In genomic region chr5:89065919-89066318, GRCh38 we compare ENCODE assay signal across 11 cellular contexts.
DNase-seq lines count a peak whose midpoint lies in the region; ATAC-seq, FAIRE-seq and TF ChIP-seq lines count a peak whose summit lies in the region.
"Had no signal": no experiment of that assay in that cellular context is flagged by ENCODE, and none has a peak within 500 bp of the region (broad histone marks: within the 10 kb centered on the region; RNA-seq: fewer than 3 reads in every experiment).

No MANE protein-coding gene starts in this region.

- intact Hi-C loops in Right ventricle myocardium inferior (cut with DNase I), result no loop called here

- ATAC-seq in GM18520 (IDR thresholded peaks at IDR 0.05; ENCODE audit: unreplicated experiment), result peak; percentile 54
- ATAC-seq in GM21515 (IDR thresholded peaks at IDR 0.05; ENCODE audit: unreplicated experiment), result peak; percentile 61
- ATAC-seq in HG03108 (IDR thresholded peaks at IDR 0.05; ENCODE audit: unreplicated experiment), result peak; percentile 74
- ATAC-seq in HG03457 (IDR thresholded peaks at IDR 0.05; ENCODE audit: unreplicated experiment), result no peak
- ATAC-seq in WTC11, result no peak
- no peak for ATAC-seq in Right ventricle myocardium inferior

- no peak for TF ChIP-seq EP300 in H1 (IDR thresholded peaks at IDR 0.05; ENCODE audit: borderline replicate concordance in 1 of 2, low read depth in 2 of 2, low read length in 2 of 2)

- H2AFZ ChIP-seq in H1 (ENCODE audit: low read length), result peak overlapping the region; percentile 42; the same call in 1 of the 2 replicates

- no peaks in the 10 kb centered on the region for H3K36me3 Mint-ChIP-seq in WTC11

- no peaks in the 10 kb centered on the region for H3K79me1 ChIP-seq in H1 (ENCODE audit: low read depth, low read length)

- no peak overlapping the region for H2BK20ac ChIP-seq in H1 (ENCODE audit: low read length)

- DNase-seq in H1 (ENCODE audit: low read depth in 1 of 2, low spot score in 2 of 2) (no peak), LoVo (ENCODE audit: low spot score) (no peak), WTC11 (ENCODE audit: low spot score) (no peak), Right ventricle myocardium inferior (ENCODE audit: missing footprints) (no peak)
- DNase-seq: Caco-2, NCI-H226 had no signal

- TF ChIP-seq RAD21 in H1 (IDR thresholded peaks at IDR 0.05 in 1 of 2, conservative IDR thresholded peaks at IDR 0.05 in 1 of 2; ENCODE audit: low read depth in 2 of 2, low read length in 2 of 2), result no peak

- no peak overlapping the region for H3K4me3 ChIP-seq in H1 (ENCODE audit: extremely low read depth in 1 of 4, insufficient read depth in 2 of 4, low read depth in 3 of 4, low read length in 4 of 4)

- no peak overlapping the region for H3K27ac ChIP-seq in H1 (ENCODE audit: low read depth, low read length)

- H3K18ac ChIP-seq in H1 (ENCODE audit: extremely low read depth, low read length), result no peak overlapping the region; the same call in 1 of the 2 replicates

- H3K27ac Mint-ChIP-seq in WTC11, result no peak overlapping the region
- H3K27ac Mint-ChIP-seq: IgD-negative memory B cell had no signal

- H3K4ac ChIP-seq in H1 (replicated peaks; ENCODE audit: insufficient read length, low read depth, low read length), result no peak overlapping the region

- TF ChIP-seq CTCF in H1 (IDR thresholded peaks at IDR 0.05; ENCODE audit: control extremely low read depth in 1 of 3, insufficient read depth in 1 of 3, low read depth in 1 of 3, low read length in 3 of 3) (no peak), WTC11 (IDR thresholded peaks at IDR 0.05) (no peak)

- H3K36me3 ChIP-seq in H1 (ENCODE audit: control insufficient read depth in 2 of 4, insufficient read depth in 4 of 4, low read length in 3 of 4), result no peaks in the 10 kb centered on the region

- no peak overlapping the region for H2BK15ac ChIP-seq in H1 (ENCODE audit: low read length)

- no peaks in the 10 kb centered on the region for H3K9me3 Mint-ChIP-seq in WTC11
- H3K9me3 Mint-ChIP-seq: IgD-negative memory B cell had no signal

- H3K4me1 Mint-ChIP-seq in WTC11, result peaks cover 6% of the 10 kb centered on the region

- H4K20me1 ChIP-seq in H1 (replicated peaks in 1 of 2; ENCODE audit: control insufficient read depth in 1 of 2, insufficient read depth in 2 of 2, low read length in 2 of 2), result no peaks in the 10 kb centered on the region

- no peak for TF ChIP-seq POLR2A in H1 (IDR thresholded peaks at IDR 0.05; ENCODE audit: control extremely low read depth in 1 of 2, low read depth in 2 of 2, low read length in 2 of 2)

- H4K8ac ChIP-seq in H1 (ENCODE audit: extremely low read depth, insufficient read depth, low read length), result no peak overlapping the region

- no peak overlapping the region for H2BK120ac ChIP-seq in H1 (replicated peaks; ENCODE audit: low read depth, low read length)

- CTCF ChIA-PET in H1 (lab: Charles Lee; ENCODE audit: partially characterized antibody) (interaction anchor here (1.2 kb wide), 1 partner anchor 9 kb away, joined by 3 read pairs; no protein-coding TSS in a partner anchor), WTC11 (lab: Charles Lee) (interaction anchor here (0.6 kb wide), 1 partner anchor 218 kb away, joined by 4 read pairs; no protein-coding TSS in a partner anchor)

- no peak overlapping the region for H4K5ac ChIP-seq in H1 (ENCODE audit: insufficient read length, low read depth, low read length)

- FAIRE-seq in H1 (lab: Jason Lieb, UNC), result no peak

- no peak overlapping the region for H3K14ac ChIP-seq in H1 (ENCODE audit: insufficient read length)

- no peak overlapping the region for H3K23ac ChIP-seq in H1 (ENCODE audit: insufficient read length)

- H2BK5ac ChIP-seq in H1 (ENCODE audit: low read depth, low read length), result no peak overlapping the region

- H3K9ac ChIP-seq in H1 (replicated peaks in 1 of 4; ENCODE audit: extremely low read depth in 1 of 4, low read depth in 3 of 4, low read length in 3 of 4), result no peak overlapping the region

- H3K4me3 Mint-ChIP-seq in WTC11, result no peak overlapping the region
- H3K4me3 Mint-ChIP-seq: IgD-negative memory B cell had no signal

- no peaks in the 10 kb centered on the region for H3K23me2 ChIP-seq in H1 (ENCODE audit: low read depth, low read length)

- H3K79me2 ChIP-seq in H1 (ENCODE audit: control insufficient read depth in 1 of 2, insufficient read depth in 2 of 2, low read length in 2 of 2), result no peaks in the 10 kb centered on the region

- POLR2A ChIA-PET in H1 (lab: Charles Lee; ENCODE audit: partially characterized antibody), result interaction anchor here (1.0 kb wide), 1 partner anchor 9 kb away, joined by 3 read pairs; no protein-coding TSS in a partner anchor
- POLR2A ChIA-PET in WTC11 (lab: Charles Lee), result no interaction called here

- no peak overlapping the region for H3K56ac ChIP-seq in H1 (replicated peaks; ENCODE audit: insufficient read length, low read depth, low read length)

- H3K4me1 ChIP-seq in H1 (replicated peaks in 1 of 4; ENCODE audit: control insufficient read depth in 3 of 4, insufficient read depth in 4 of 4, low read length in 3 of 4), result peaks cover 0 to 3% (median 0%) of the 10 kb centered on the region in 4 experiments; a peak in 1 of 7 replicates
- H3K4me1 ChIP-seq: Caco-2 had no signal

- no peaks in the 10 kb centered on the region for H3K9me3 ChIP-seq in H1 (ENCODE audit: insufficient read depth in 2 of 2, low read depth in 1 of 2, low read length in 1 of 2)
- H3K9me3 ChIP-seq: Caco-2 had no signal

- H2BK12ac ChIP-seq in H1 (ENCODE audit: low read depth, low read length), result no peak overlapping the region

- no peaks in the 10 kb centered on the region for H3K27me3 Mint-ChIP-seq in WTC11 (ENCODE audit: low read depth)
- H3K27me3 Mint-ChIP-seq: IgD-negative memory B cell had no signal

- no peak overlapping the region for H4K91ac ChIP-seq in H1 (replicated peaks; ENCODE audit: insufficient read length, low read length)

- no peak overlapping the region for H2AK5ac ChIP-seq in H1 (ENCODE audit: low read depth, low read length)

- no peaks in the 10 kb centered on the region for H3K27me3 ChIP-seq in H1 (replicated peaks in 1 of 4; ENCODE audit: control insufficient read depth in 3 of 4, extremely low read depth in 1 of 4, insufficient read depth in 3 of 4, low read length in 3 of 4)

- 81% methylated on average over 3 of the region's 3 CpGs; no CpG with 5 or more reads in 1 of the 2 experiments for WGBS in H1 (ENCODE audit: extremely low coverage in 1 of 2, insufficient coverage in 1 of 2, insufficient read length in 1 of 2, insufficient replicate concordance in 2 of 2, low coverage in 1 of 2, low lambda C conversion rate in 2 of 2, missing lambda C conversion rate in 1 of 2), 2 experiments

- no peak overlapping the region for H3K4me2 ChIP-seq in H1 (ENCODE audit: insufficient read depth in 1 of 2, low read depth in 2 of 2, low read length in 2 of 2)

TF ChIP-seq in H1, 55 proteins besides CTCF, POLR2A, EP300 and RAD21:
- TF ChIP-seq CHD2 (IDR thresholded peaks at IDR 0.05; ENCODE audit: low read length) (no peak), TEAD4 (IDR thresholded peaks at IDR 0.05; ENCODE audit: low read depth, low read length) (no peak)

TF ChIP-seq in WTC11, 78 proteins besides CTCF, POLR2A, EP300 and RAD21:
- TF ChIP-seq CBFB (CRISPR knock-in tag; IDR thresholded peaks at IDR 0.05; ENCODE audit: low read depth) (no peak), ZNF138 (CRISPR knock-in tag; conservative IDR thresholded peaks at IDR 0.05) (no peak), NR1H2 (CRISPR knock-in tag; IDR thresholded peaks at IDR 0.05) (no peak), HMGXB4 (CRISPR knock-in tag; IDR thresholded peaks at IDR 0.05) (no peak)
- TF ChIP-seq, protein P1, sequence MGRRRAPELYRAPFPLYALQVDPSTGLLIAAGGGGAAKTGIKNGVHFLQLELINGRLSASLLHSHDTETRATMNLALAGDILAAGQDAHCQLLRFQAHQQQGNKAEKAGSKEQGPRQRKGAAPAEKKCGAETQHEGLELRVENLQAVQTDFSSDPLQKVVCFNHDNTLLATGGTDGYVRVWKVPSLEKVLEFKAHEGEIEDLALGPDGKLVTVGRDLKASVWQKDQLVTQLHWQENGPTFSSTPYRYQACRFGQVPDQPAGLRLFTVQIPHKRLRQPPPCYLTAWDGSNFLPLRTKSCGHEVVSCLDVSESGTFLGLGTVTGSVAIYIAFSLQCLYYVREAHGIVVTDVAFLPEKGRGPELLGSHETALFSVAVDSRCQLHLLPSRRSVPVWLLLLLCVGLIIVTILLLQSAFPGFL (CRISPR knock-in tag; IDR thresholded peaks at IDR 0.05; ENCODE audit: borderline replicate concordance), result no peak
TF ChIP-seq in WTC11: peak in this region for 0.

Comparison
In these comparisons a context has a peak if more than half of its experiments do, and no peak if none do; other contexts are left out.
1. ATAC-seq: peak in GM18520 (single experiment), GM21515 (single experiment) and HG03108 (single experiment); none in HG03457 (single experiment), WTC11 (single experiment) and Right ventricle myocardium inferior (single experiment).